Comparison of ENCODE assay signal across 8 cellular contexts in genomic region chr2:234363011-234363487, GRCh38.
DNase-seq lines count a peak whose midpoint lies in the region; FAIRE-seq lines count a peak whose summit lies in the region.

No MANE protein-coding gene starts in this region.

- H2AFZ ChIP-seq in neuron (ENCODE audit: low read depth, low read length) = peak overlapping the region; percentile 47

- no peak for FAIRE-seq in GM19239 (lab: Jason Lieb, UNC)

- no peaks in the 10 kb centered on the region for H3K9me3 ChIP-seq in neuron (ENCODE audit: low read length)

- no peaks in the 10 kb centered on the region for H3K27me3 ChIP-seq in neuron (ENCODE audit: insufficient read depth, low read length)

- DNase-seq in DMS79 treated with DMSO at 0.1 percent for 48 hours (lab: John Stamatoyannopoulos, UW) = peak; percentile 88
- peak; percentile 43 for DNase-seq in NCI-H1436 treated with DMSO at 0.1 percent for 48 hours (lab: John Stamatoyannopoulos, UW)
- DNase-seq in cerebellar cortex (ENCODE audit: low spot score) = peak; percentile 68
- DNase-seq in GF-D8 (lab: John Stamatoyannopoulos, UW) = no peak
- DNase-seq in NCI-H526 treated with DMSO at 0.1 percent for 48 hours (lab: John Stamatoyannopoulos, UW) = no peak
- DNase-seq in activated gamma-delta T cell treated with Interleukin-2 at 50 U/mL for 16 hours = no peak
- no peak for DNase-seq in GM19239 (ENCODE audit: insufficient read length, low spot score)

- no peak overlapping the region for H3K4me3 ChIP-seq in neuron (ENCODE audit: low read length)

- H3K36me3 ChIP-seq in neuron (ENCODE audit: insufficient read depth, low read length) = no peaks in the 10 kb centered on the region

- H3K4me1 ChIP-seq in neuron (ENCODE audit: insufficient read depth, low read length) = peaks cover 13% of the 10 kb centered on the region

Comparison
In these comparisons a context has a peak if more than half of its experiments do, and no peak if none do; other contexts are left out.
1. DNase-seq: peak in DMS79 treated with DMSO at 0.1 percent for 48 hours (single experiment), NCI-H1436 treated with DMSO at 0.1 percent for 48 hours (single experiment) and cerebellar cortex (single experiment); none in GF-D8 (single experiment), NCI-H526 treated with DMSO at 0.1 percent for 48 hours (single experiment), activated gamma-delta T cell treated with Interleukin-2 at 50 U/mL for 16 hours (single experiment) and GM19239 (single experiment).